9 cellular contexts compared by ENCODE assay signal in genomic region chr12:51847830-51848727, GRCh38. TPM values are rescaled to one million over a fixed set of nuclear protein-coding genes. Genes with fewer than 3 reads are reported as not detected.
DNase-seq lines count a peak whose midpoint lies in the region; ATAC-seq, FAIRE-seq and TF ChIP-seq lines count a peak whose summit lies in the region.
"Had no signal": no experiment of that assay in that cellular context is flagged by ENCODE, and none has a peak within 500 bp of the region (broad histone marks: within the 10 kb centered on the region; RNA-seq: fewer than 3 reads in every experiment).

A gene with protein sequence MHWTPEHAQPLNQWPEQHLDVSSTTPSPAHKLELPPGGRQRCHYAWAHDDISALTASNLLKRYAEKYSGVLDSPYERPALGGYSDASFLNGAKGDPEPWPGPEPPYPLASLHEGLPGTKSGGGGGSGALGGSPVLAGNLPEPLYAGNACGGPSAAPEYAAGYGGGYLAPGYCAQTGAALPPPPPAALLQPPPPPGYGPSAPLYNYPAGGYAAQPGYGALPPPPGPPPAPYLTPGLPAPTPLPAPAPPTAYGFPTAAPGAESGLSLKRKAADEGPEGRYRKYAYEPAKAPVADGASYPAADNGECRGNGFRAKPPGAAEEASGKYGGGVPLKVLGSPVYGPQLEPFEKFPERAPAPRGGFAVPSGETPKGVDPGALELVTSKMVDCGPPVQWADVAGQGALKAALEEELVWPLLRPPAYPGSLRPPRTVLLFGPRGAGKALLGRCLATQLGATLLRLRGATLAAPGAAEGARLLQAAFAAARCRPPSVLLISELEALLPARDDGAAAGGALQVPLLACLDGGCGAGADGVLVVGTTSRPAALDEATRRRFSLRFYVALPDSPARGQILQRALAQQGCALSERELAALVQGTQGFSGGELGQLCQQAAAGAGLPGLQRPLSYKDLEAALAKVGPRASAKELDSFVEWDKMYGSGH (minus strand): TSS chr12:51848718. CDS start chr12:51822413, 26,305 bp downstream.

- H3K27ac Mint-ChIP-seq in stimulated activated naive CD8-positive, alpha-beta T cell treated with anti-CD3 and anti-CD28 coated beads, Interleukin-15, Interleukin-2, amounts not matched to agents 100 ng/mL and 50 ng/mL, for 24 hours: no peak within 1 kb of the TSS
- H3K27ac Mint-ChIP-seq in natural killer cell: no peak within 1 kb of the TSS

- peak within 1 kb of the TSS; percentile 30 for H3K4me3 Mint-ChIP-seq in stimulated activated naive CD8-positive, alpha-beta T cell treated with anti-CD3 and anti-CD28 coated beads, Interleukin-15, Interleukin-2, amounts not matched to agents 100 ng/mL and 50 ng/mL, for 24 hours
- H3K4me3 Mint-ChIP-seq in natural killer cell: peak within 1 kb of the TSS; percentile 56

- H3K9me3 Mint-ChIP-seq in stimulated activated naive CD8-positive, alpha-beta T cell treated with anti-CD3 and anti-CD28 coated beads, Interleukin-15, Interleukin-2, amounts not matched to agents 100 ng/mL and 50 ng/mL, for 24 hours: no peaks in the 10 kb centered on the region
- H3K9me3 Mint-ChIP-seq in natural killer cell: no peaks in the 10 kb centered on the region

- no peak for TF ChIP-seq POLR2A in GM12892 (IDR thresholded peaks at IDR 0.05; ENCODE audit: low read depth, low read length)

- peaks cover 14% of the 10 kb centered on the region for H3K4me1 Mint-ChIP-seq in stimulated activated naive CD8-positive, alpha-beta T cell treated with anti-CD3 and anti-CD28 coated beads, Interleukin-15, Interleukin-2, amounts not matched to agents 100 ng/mL and 50 ng/mL, for 24 hours (ENCODE audit: low read depth)
- peaks cover 0 to 29% of the 10 kb centered on the region in 2 donors for H3K4me1 Mint-ChIP-seq in natural killer cell

- no peak for ATAC-seq in stimulated activated naive CD8-positive, alpha-beta T cell treated with anti-CD3 and anti-CD28 coated beads, Interleukin-15, Interleukin-2, amounts not matched to agents 100 U/mL and 50 U/mL, for 24 hours
- peak in 2 of 3 donors; percentile 7 to 30 for ATAC-seq in natural killer cell
- ATAC-seq in HG03039 (IDR thresholded peaks at IDR 0.05; ENCODE audit: unreplicated experiment): no peak

- H3K4me3 ChIP-seq in epithelial cell of proximal tubule (ENCODE audit: low read depth, low read length): peak within 1 kb of the TSS; percentile 86

- intact Hi-C loops in natural killer cell (cut with micrococcal nuclease): no loop called here

- FAIRE-seq in GM12892 (lab: Jason Lieb, UNC): no peak
- FAIRE-seq: G401.6 had no signal

- no peaks in the 10 kb centered on the region for H3K36me3 Mint-ChIP-seq in stimulated activated naive CD8-positive, alpha-beta T cell treated with anti-CD3 and anti-CD28 coated beads, Interleukin-15, Interleukin-2, amounts not matched to agents 100 ng/mL and 50 ng/mL, for 24 hours (ENCODE audit: low read depth)
- H3K36me3 Mint-ChIP-seq in natural killer cell: no peaks in the 10 kb centered on the region

- no peak for DNase-seq in stimulated activated naive CD8-positive, alpha-beta T cell treated with anti-CD3 and anti-CD28 coated beads, Interleukin-15, Interleukin-2, amounts not matched to agents 100 U/mL and 50 U/mL, for 24 hours
- DNase-seq in epithelial cell of proximal tubule (ENCODE audit: low read depth) (no peak), natural killer cell (no peak), GM12892 (ENCODE audit: insufficient read length) (no peak), C1 segment of cervical spinal cord (lab: John Stamatoyannopoulos, UW) (no peak), DMS79 treated with DMSO at 0.1 percent for 48 hours (lab: John Stamatoyannopoulos, UW) (no peak)

- no peak for TF ChIP-seq CTCF in epithelial cell of proximal tubule (conservative IDR thresholded peaks at IDR 0.05; ENCODE audit: low read depth, low read length)
- TF ChIP-seq CTCF in natural killer cell (IDR thresholded peaks at IDR 0.05): no peak

- H3K27me3 Mint-ChIP-seq in stimulated activated naive CD8-positive, alpha-beta T cell treated with anti-CD3 and anti-CD28 coated beads, Interleukin-15, Interleukin-2, amounts not matched to agents 100 ng/mL and 50 ng/mL, for 24 hours: peaks cover 40% of the 10 kb centered on the region
- H3K27me3 Mint-ChIP-seq in natural killer cell (ENCODE audit: low read depth in 2 of 2): peaks cover 34 to 49% of the 10 kb centered on the region in 2 donors

RNA-seq across cellular contexts. Expression of the gene that starts here (rescaled TPM):
- 0.29 and 3.7 TPM in 2 replicates for total RNA-seq in epithelial cell of proximal tubule
- 1 to 10 TPM; 1.4 to 1.6 (median 1.5) TPM for total RNA-seq in natural killer cell
- polyA plus RNA-seq in GM12892 (2012; ENCODE audit: missing spikeins): not detected

Comparison
In these comparisons a context has a peak if more than half of its experiments do, and no peak if none do; other contexts are left out.
1. ATAC-seq: peak in natural killer cell (2 of 3); none in stimulated activated naive CD8-positive, alpha-beta T cell treated with anti-CD3 and anti-CD28 coated beads, Interleukin-15, Interleukin-2, amounts not matched to agents 100 U/mL and 50 U/mL, for 24 hours (single experiment) and HG03039 (single experiment).